ENCODE assay signal across 21 cellular contexts in genomic region chr7:109131141-109131540, GRCh38.
DNase-seq lines count a peak whose midpoint lies in the region; ATAC-seq and TF ChIP-seq lines count a peak whose summit lies in the region.
"Had no signal": no experiment of that assay in that cellular context is flagged by ENCODE, and none has a peak within 500 bp of the region (broad histone marks: within the 10 kb centered on the region; RNA-seq: fewer than 3 reads in every experiment).

No MANE protein-coding gene starts in this region.

- H3K9me3 ChIP-seq in adrenal gland (replicated peaks in 1 of 3) = no peaks in the 10 kb centered on the region
- H3K9me3 ChIP-seq: A549, Caco-2 had no signal

- peaks cover 18% of the 10 kb centered on the region for H3K36me3 Mint-ChIP-seq in WTC11
- H3K36me3 Mint-ChIP-seq in nephron progenitor cell (ENCODE audit: low read depth) = no peaks in the 10 kb centered on the region
- H3K36me3 Mint-ChIP-seq: CD8-positive, alpha-beta T cell had no signal

- 20 to 31% (median 22%) methylated on average over 1 of the region's 1 CpG for WGBS in adrenal gland, 4 donors

- DNase-seq in ELR (ENCODE audit: low read depth) = peak; percentile 10
- DNase-seq in WTC11 (ENCODE audit: low spot score) = no peak
- DNase-seq in fibroblast of pulmonary artery (ENCODE audit: low read depth) = peak; percentile 1
- no peak for DNase-seq in nephron progenitor cell
- no peak for DNase-seq in adrenal gland
- no peak for DNase-seq in NCI-H2171 treated with DMSO at 0.1 percent for 48 hours (lab: John Stamatoyannopoulos, UW)
- no peak for DNase-seq in brain microvascular endothelial cell
- no peak for DNase-seq in GM19238 (ENCODE audit: insufficient read length, low spot score)
- DNase-seq: AML-193; Caco-2; Calu3; CD4-positive, alpha-beta T cell; CD8-positive, alpha-beta T cell; DND-41; EL; GF-D8 had no signal

- H3K36me3 ChIP-seq in adrenal gland (replicated peaks in 1 of 2) = no peaks in the 10 kb centered on the region
- no peaks in the 10 kb centered on the region for H3K36me3 ChIP-seq in brain microvascular endothelial cell (replicated peaks)
- H3K36me3 ChIP-seq: BLaER1 treated with 17β-estradiol and CSF1 and Interleukin-3, amounts not matched to agents 10 nM and 100 nM had no signal

- TF ChIP-seq POLR2A in adrenal gland (IDR thresholded peaks at IDR 0.05) = no peak

- H3K4me1 Mint-ChIP-seq in WTC11 (peaks cover 36% of the 10 kb centered on the region), nephron progenitor cell (peaks cover 10% of the 10 kb centered on the region)
- H3K4me1 Mint-ChIP-seq: B cell had no signal

- H3K27me3 Mint-ChIP-seq in WTC11 (ENCODE audit: low read depth) (no peaks in the 10 kb centered on the region), nephron progenitor cell (ENCODE audit: low read depth, poor library complexity) (no peaks in the 10 kb centered on the region)
- H3K27me3 Mint-ChIP-seq: B cell; CD4-positive, alpha-beta T cell had no signal

- POLR2A ChIA-PET in WTC11 (lab: Charles Lee) = no interaction called here

- H3K4me3 Mint-ChIP-seq in WTC11 (no peak overlapping the region), nephron progenitor cell (no peak overlapping the region)
- H3K4me3 Mint-ChIP-seq: B cell; CD4-positive, alpha-beta T cell; CD8-positive, alpha-beta T cell had no signal

- intact Hi-C loops in adrenal gland (cut with DNase I) = no loop called here

- TF ChIP-seq CTCF in WTC11 (IDR thresholded peaks at IDR 0.05) (no peak), fibroblast of pulmonary artery (IDR thresholded peaks at IDR 0.05; ENCODE audit: low read length, missing control alignments) (no peak), nephron progenitor cell (IDR thresholded peaks at IDR 0.05) (no peak), adrenal gland (IDR thresholded peaks at IDR 0.05) (no peak), brain microvascular endothelial cell (IDR thresholded peaks at IDR 0.05; ENCODE audit: low read depth, low read length, missing control alignments) (no peak)

- no peaks in the 10 kb centered on the region for H3K4me1 ChIP-seq in adrenal gland (replicated peaks in 1 of 2)
- H3K4me1 ChIP-seq: A549; BLaER1 treated with 17β-estradiol and CSF1 and Interleukin-3, amounts not matched to agents 10 nM and 100 nM had no signal

- H3K27ac Mint-ChIP-seq in WTC11 (peak overlapping the region; percentile 89), nephron progenitor cell (peak overlapping the region; percentile 30)
- H3K27ac Mint-ChIP-seq: B cell; CD4-positive, alpha-beta T cell; CD8-positive, alpha-beta T cell had no signal

- no peak for ATAC-seq in WTC11
- ATAC-seq: A549; CD8-positive, alpha-beta T cell had no signal

- in situ Hi-C loops in brain microvascular endothelial cell (cut with HindIII; ENCODE audit: low pct_ligation_motif_present, low sequenced_read_pairs) = no loop called here

- no peaks in the 10 kb centered on the region for H3K27me3 ChIP-seq in adrenal gland
- H3K27me3 ChIP-seq in brain microvascular endothelial cell (replicated peaks) = no peaks in the 10 kb centered on the region
- H3K27me3 ChIP-seq: BLaER1 treated with 17β-estradiol and CSF1 and Interleukin-3, amounts not matched to agents 10 nM and 100 nM had no signal

- H3K9me3 Mint-ChIP-seq in WTC11 (peaks cover 30% of the 10 kb centered on the region), nephron progenitor cell (peaks cover 19% of the 10 kb centered on the region)

- H3K4me3 ChIP-seq in fibroblast of pulmonary artery (replicated peaks; ENCODE audit: low read depth, low read length) = no peak overlapping the region
- no peak overlapping the region for H3K4me3 ChIP-seq in adrenal gland
- no peak overlapping the region for H3K4me3 ChIP-seq in brain microvascular endothelial cell (ENCODE audit: low read depth, low read length)
- H3K4me3 ChIP-seq: A549; BLaER1 treated with 17β-estradiol and CSF1 and Interleukin-3, amounts not matched to agents 10 nM and 100 nM had no signal

- H3K27ac ChIP-seq in adrenal gland (no peak overlapping the region), brain microvascular endothelial cell (no peak overlapping the region)
- H3K27ac ChIP-seq: 22Rv1; A549; BLaER1 treated with 17β-estradiol and CSF1 and Interleukin-3, amounts not matched to agents 10 nM and 100 nM; C4-2B had no signal

- CTCF ChIA-PET in WTC11 (lab: Charles Lee) = no interaction called here

TF ChIP-seq in WTC11, 78 proteins besides CTCF, POLR2A, EP300 and RAD21:
- TF ChIP-seq TEAD4 (CRISPR knock-in tag; IDR thresholded peaks at IDR 0.05) (no peak), ZNF219 (CRISPR knock-in tag; IDR thresholded peaks at IDR 0.05; ENCODE audit: borderline replicate concordance) (no peak), FOXK1 (CRISPR knock-in tag; IDR thresholded peaks at IDR 0.05) (no peak), USF2 (CRISPR knock-in tag; IDR thresholded peaks at IDR 0.05) (no peak), ZBTB43 (CRISPR knock-in tag; IDR thresholded peaks at IDR 0.05) (no peak), ZNF121 (CRISPR knock-in tag; IDR thresholded peaks at IDR 0.05) (no peak), ZNF416 (CRISPR knock-in tag; IDR thresholded peaks at IDR 0.05) (no peak), NR2C2 (CRISPR knock-in tag; IDR thresholded peaks at IDR 0.05) (no peak)
- TF ChIP-seq, protein P1, sequence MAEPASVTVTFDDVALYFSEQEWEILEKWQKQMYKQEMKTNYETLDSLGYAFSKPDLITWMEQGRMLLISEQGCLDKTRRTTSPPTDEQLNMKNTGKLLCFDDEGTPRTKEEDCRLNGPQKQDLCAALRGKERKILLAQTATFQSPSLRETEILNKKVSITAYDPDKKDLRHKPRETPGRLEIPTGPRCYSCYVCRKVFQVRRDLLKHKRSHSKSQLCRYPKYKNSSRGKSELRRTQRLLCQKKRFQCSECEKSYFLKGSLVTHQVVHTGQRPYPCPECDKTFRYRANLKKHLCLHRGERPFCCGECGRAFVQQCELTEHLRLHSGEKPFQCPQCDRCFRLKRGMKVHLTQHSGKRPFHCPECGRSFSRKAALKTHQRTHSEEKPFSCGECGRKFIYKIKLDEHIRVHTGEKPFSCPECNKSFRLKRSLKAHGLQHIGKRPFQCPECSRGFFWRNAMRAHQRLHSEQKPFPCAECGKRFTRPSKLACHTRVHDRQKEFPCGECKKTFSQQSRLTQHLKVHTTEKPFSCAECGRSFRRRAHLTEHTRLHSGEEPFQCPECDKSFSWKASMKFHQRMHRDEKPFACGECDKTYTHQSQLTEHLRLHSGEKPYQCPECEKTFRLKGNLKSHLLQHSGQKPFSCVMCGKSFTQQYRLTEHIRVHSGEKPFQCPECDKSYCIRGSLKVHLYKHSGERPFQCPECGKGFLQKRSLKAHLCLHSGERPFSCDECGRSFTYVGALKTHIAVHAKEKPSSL (CRISPR knock-in tag; conservative IDR thresholded peaks at IDR 0.05) = no peak
- TF ChIP-seq, protein P2, sequence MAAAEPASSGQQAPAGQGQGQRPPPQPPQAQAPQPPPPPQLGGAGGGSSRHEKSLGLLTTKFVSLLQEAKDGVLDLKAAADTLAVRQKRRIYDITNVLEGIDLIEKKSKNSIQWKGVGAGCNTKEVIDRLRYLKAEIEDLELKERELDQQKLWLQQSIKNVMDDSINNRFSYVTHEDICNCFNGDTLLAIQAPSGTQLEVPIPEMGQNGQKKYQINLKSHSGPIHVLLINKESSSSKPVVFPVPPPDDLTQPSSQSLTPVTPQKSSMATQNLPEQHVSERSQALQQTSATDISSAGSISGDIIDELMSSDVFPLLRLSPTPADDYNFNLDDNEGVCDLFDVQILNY (CRISPR knock-in tag; IDR thresholded peaks at IDR 0.05) = no peak
- TF ChIP-seq, protein P3, sequence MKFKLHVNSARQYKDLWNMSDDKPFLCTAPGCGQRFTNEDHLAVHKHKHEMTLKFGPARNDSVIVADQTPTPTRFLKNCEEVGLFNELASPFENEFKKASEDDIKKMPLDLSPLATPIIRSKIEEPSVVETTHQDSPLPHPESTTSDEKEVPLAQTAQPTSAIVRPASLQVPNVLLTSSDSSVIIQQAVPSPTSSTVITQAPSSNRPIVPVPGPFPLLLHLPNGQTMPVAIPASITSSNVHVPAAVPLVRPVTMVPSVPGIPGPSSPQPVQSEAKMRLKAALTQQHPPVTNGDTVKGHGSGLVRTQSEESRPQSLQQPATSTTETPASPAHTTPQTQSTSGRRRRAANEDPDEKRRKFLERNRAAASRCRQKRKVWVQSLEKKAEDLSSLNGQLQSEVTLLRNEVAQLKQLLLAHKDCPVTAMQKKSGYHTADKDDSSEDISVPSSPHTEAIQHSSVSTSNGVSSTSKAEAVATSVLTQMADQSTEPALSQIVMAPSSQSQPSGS (CRISPR knock-in tag; IDR thresholded peaks at IDR 0.05; ENCODE audit: borderline replicate concordance, low read depth) = no peak
- TF ChIP-seq, protein P4, sequence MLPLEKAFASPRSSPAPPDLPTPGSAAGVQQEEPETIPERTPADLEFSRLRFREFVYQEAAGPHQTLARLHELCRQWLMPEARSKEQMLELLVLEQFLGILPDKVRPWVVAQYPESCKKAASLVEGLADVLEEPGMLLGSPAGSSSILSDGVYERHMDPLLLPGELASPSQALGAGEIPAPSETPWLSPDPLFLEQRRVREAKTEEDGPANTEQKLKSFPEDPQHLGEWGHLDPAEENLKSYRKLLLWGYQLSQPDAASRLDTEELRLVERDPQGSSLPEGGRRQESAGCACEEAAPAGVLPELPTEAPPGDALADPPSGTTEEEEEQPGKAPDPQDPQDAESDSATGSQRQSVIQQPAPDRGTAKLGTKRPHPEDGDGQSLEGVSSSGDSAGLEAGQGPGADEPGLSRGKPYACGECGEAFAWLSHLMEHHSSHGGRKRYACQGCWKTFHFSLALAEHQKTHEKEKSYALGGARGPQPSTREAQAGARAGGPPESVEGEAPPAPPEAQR (CRISPR knock-in tag; IDR thresholded peaks at IDR 0.05) = no peak

Comparison
In these comparisons a context has a peak if more than half of its experiments do, and no peak if none do; other contexts are left out.
1. DNase-seq: peak in ELR (single experiment) and fibroblast of pulmonary artery (single experiment); none in WTC11 (single experiment), nephron progenitor cell (single experiment), adrenal gland (0 of 7), NCI-H2171 treated with DMSO at 0.1 percent for 48 hours (single experiment), brain microvascular endothelial cell (single experiment) and GM19238 (single experiment).